Comparison of ENCODE assay signal across 9 cellular contexts in genomic region chr2:155368934-155369333, GRCh38.
A peak's percentile ranks its signal among the peaks of the same experiment; 100 is the strongest.
DNase-seq lines count a peak whose midpoint lies in the region; ATAC-seq and TF ChIP-seq lines count a peak whose summit lies in the region.
"Had no signal": no experiment of that assay in that cellular context is flagged by ENCODE, and none has a peak within 500 bp of the region (broad histone marks: within the 10 kb centered on the region; RNA-seq: fewer than 3 reads in every experiment).

No MANE protein-coding gene starts in this region.

- no peaks in the 10 kb centered on the region for H3K27me3 ChIP-seq in HCT116 (ENCODE audit: insufficient read depth, low read length)
- H3K27me3 ChIP-seq in aorta (ENCODE audit: control insufficient read depth in 1 of 2, insufficient read depth in 2 of 2, low read length in 1 of 2), result no peaks in the 10 kb centered on the region
- H3K27me3 ChIP-seq: ascending aorta had no signal

- H3K36me3 ChIP-seq in HCT116 (ENCODE audit: control insufficient read depth in 1 of 2, insufficient read depth in 2 of 2, low read length in 2 of 2), result no peaks in the 10 kb centered on the region
- no peaks in the 10 kb centered on the region for H3K36me3 ChIP-seq in OCI-LY7 (ENCODE audit: insufficient read depth, low read length)
- no peaks in the 10 kb centered on the region for H3K36me3 ChIP-seq in aorta (ENCODE audit: control insufficient read depth in 1 of 2, insufficient read depth in 2 of 2, low read length in 1 of 2)
- H3K36me3 ChIP-seq: ascending aorta had no signal

- H3K9me3 ChIP-seq in HCT116 (ENCODE audit: control insufficient read depth in 1 of 2, insufficient read depth in 1 of 2, low read depth in 1 of 2, low read length in 2 of 2) (no peaks in the 10 kb centered on the region), OCI-LY7 (ENCODE audit: low read length) (no peaks in the 10 kb centered on the region), aorta (ENCODE audit: control insufficient read depth, low read length) (no peaks in the 10 kb centered on the region)
- H3K9me3 ChIP-seq: ascending aorta had no signal

- H3K4me2 ChIP-seq in HCT116 (ENCODE audit: low read length) (no peak overlapping the region), OCI-LY7 (ENCODE audit: low read length) (no peak overlapping the region)

- peak; percentile 47 for TF ChIP-seq RAD21 in HCT116 (IDR thresholded peaks at IDR 0.05; ENCODE audit: low read depth)

- H3K79me2 ChIP-seq in HCT116 (ENCODE audit: insufficient read depth, low read length) (no peaks in the 10 kb centered on the region), OCI-LY7 (ENCODE audit: insufficient read depth, low read depth, low read length) (no peaks in the 10 kb centered on the region)

- no peaks in the 10 kb centered on the region for H3K9me3 Mint-ChIP-seq in CD14-positive monocyte

- no peak overlapping the region for H3K27ac Mint-ChIP-seq in CD14-positive monocyte

- no peak for TF ChIP-seq POLR2A in HCT116 (IDR thresholded peaks at IDR 0.05; ENCODE audit: borderline replicate concordance, extremely low read depth, insufficient read depth, insufficient read length)

- RAD21 ChIA-PET in HCT116 (lab: Charles Lee; ENCODE audit: low non-redundant PET in 1 of 2, low total read pairs in 2 of 2, uncharacterized antibody in 2 of 2, unreplicated experiment in 2 of 2), result no interaction called here

- H3K27me3 Mint-ChIP-seq in CD14-positive monocyte (ENCODE audit: low read depth in 3 of 3), result peaks cover 0 to 3% (median 2%) of the 10 kb centered on the region in 3 donors

- ATAC-seq in HCT116 (peak; percentile 73), aorta (ENCODE audit: low FRiP score) (no peak), GM19467 (IDR thresholded peaks at IDR 0.05; ENCODE audit: unreplicated experiment) (no peak)

- no peak overlapping the region for H3K9ac ChIP-seq in HCT116 (ENCODE audit: low read length)

- peak overlapping the region; percentile 71 for H2AFZ ChIP-seq in HCT116 (ENCODE audit: low read depth, low read length, poor library complexity, severe bottlenecking)
- no peak overlapping the region for H2AFZ ChIP-seq in OCI-LY7 (ENCODE audit: low read length)

- H3K4me1 Mint-ChIP-seq in CD14-positive monocyte, result no peaks in the 10 kb centered on the region

- no peaks in the 10 kb centered on the region for H3K9me2 ChIP-seq in HCT116 (ENCODE audit: insufficient read depth)
- H3K9me2 ChIP-seq in OCI-LY7 (ENCODE audit: insufficient read depth, low read length), result no peaks in the 10 kb centered on the region

- no peak overlapping the region for H3K4me3 Mint-ChIP-seq in CD14-positive monocyte

- CTCF ChIA-PET in HCT116 (lab: Charles Lee), result interaction anchor here (0.8 to 2.7 kb wide), 5 partner anchors 8 to 1825 kb away, joined by 3 to 9 read pairs (median 7); no protein-coding TSS in a partner anchor
- CTCF ChIA-PET in OCI-LY7 (lab: Charles Lee; ENCODE audit: unreplicated experiment), result no interaction called here

- DNase-seq in CD14-positive monocyte (ENCODE audit: low spot score) (no peak), HCT116 (ENCODE audit: low read depth, low spot score) (peak; percentile 3), OCI-LY7 (ENCODE audit: low spot score) (peak; percentile 34), fibroblast of villous mesenchyme (ENCODE audit: low read depth) (peak; percentile 7), aorta (no peak), amniotic stem cell (lab: John Stamatoyannopoulos, UW) (no peak)
- DNase-seq in stimulated activated CD4-positive, alpha-beta T cell treated with anti-CD3 and anti-CD28 coated beads, Interleukin-15, amount 100 ng/mL, for 24 hours, result no peak

- H3K36me3 Mint-ChIP-seq in CD14-positive monocyte, result no peaks in the 10 kb centered on the region

- intact Hi-C loops in CD14-positive monocyte (cut with micrococcal nuclease), result no loop called here
- intact Hi-C loops in HCT116 (cut with micrococcal nuclease), result no loop called here
- intact Hi-C loops in OCI-LY7 (cut with micrococcal nuclease; ENCODE audit: unreplicated experiment), result no loop called here
- intact Hi-C loops in aorta (cut with DNase I), result no loop called here

- no peak overlapping the region for H3K27ac ChIP-seq in HCT116 (ENCODE audit: low read depth, low read length)
- H3K27ac ChIP-seq in OCI-LY7 (ENCODE audit: low read depth, low read length, poor library complexity, severe bottlenecking), result no peak overlapping the region
- no peak overlapping the region for H3K27ac ChIP-seq in aorta (ENCODE audit: low read depth in 1 of 2, low read length in 2 of 2)
- H3K27ac ChIP-seq: ascending aorta had no signal

- no peaks in the 10 kb centered on the region for H3K4me1 ChIP-seq in HCT116 (ENCODE audit: control insufficient read depth in 1 of 2, insufficient read depth in 2 of 2, low read length in 2 of 2)
- H3K4me1 ChIP-seq in OCI-LY7 (ENCODE audit: insufficient read depth, low read length, poor library complexity, severe bottlenecking), result no peaks in the 10 kb centered on the region
- no peaks in the 10 kb centered on the region for H3K4me1 ChIP-seq in aorta (ENCODE audit: control insufficient read depth in 1 of 2, insufficient read depth in 2 of 2, low read length in 2 of 2)
- H3K4me1 ChIP-seq: ascending aorta had no signal

- 20 to 32% methylated on average over 1 of the region's 1 CpG for WGBS in aorta, 2 donors

- H4K20me1 ChIP-seq in HCT116 (ENCODE audit: insufficient read depth), result no peaks in the 10 kb centered on the region
- H4K20me1 ChIP-seq in OCI-LY7 (ENCODE audit: insufficient read depth, low read length), result no peaks in the 10 kb centered on the region

- TF ChIP-seq CTCF in CD14-positive monocyte (IDR thresholded peaks at IDR 0.05), result peak; percentile 30
- TF ChIP-seq CTCF in HCT116 (IDR thresholded peaks at IDR 0.05 in 2 of 3, conservative IDR thresholded peaks at IDR 0.05 in 1 of 3; ENCODE audit: borderline replicate concordance in 1 of 3, insufficient read depth in 1 of 3, low read depth in 2 of 3, low read length in 2 of 3), result peak in 2 of 3 experiments; percentile 20 to 46; a peak in 3 of 6 replicates
- peak; percentile 69 for TF ChIP-seq CTCF in OCI-LY7 (conservative IDR thresholded peaks at IDR 0.05; ENCODE audit: low read length)
- TF ChIP-seq CTCF in fibroblast of villous mesenchyme (IDR thresholded peaks at IDR 0.05; ENCODE audit: insufficient read depth, low read depth, low read length), result peak; percentile 19

- H3K4me3 ChIP-seq in HCT116 (replicated peaks in 1 of 2; ENCODE audit: low read depth in 1 of 2, low read length in 2 of 2) (no peak overlapping the region), OCI-LY7 (ENCODE audit: low read depth, low read length, poor library complexity, severe bottlenecking) (no peak overlapping the region), fibroblast of villous mesenchyme (ENCODE audit: low read depth, low read length) (no peak overlapping the region), aorta (ENCODE audit: low read length in 2 of 2) (no peak overlapping the region)
- H3K4me3 ChIP-seq: ascending aorta had no signal

- POLR2A ChIA-PET in HCT116 (lab: Charles Lee), result no interaction called here
- POLR2A ChIA-PET in OCI-LY7 (lab: Charles Lee), result no interaction called here

- BruUV-seq in HCT116 (replicated peaks; lab: Mats Ljungman, UMichigan), result no TSS peak
- BruUV-seq in OCI-LY7 (replicated peaks; lab: Mats Ljungman, UMichigan), result no TSS peak

TF ChIP-seq in HCT116, 20 proteins besides CTCF, POLR2A, EP300 and RAD21:
- no peak for TF ChIP-seq JUND (IDR thresholded peaks at IDR 0.05)
- no peak for TF ChIP-seq ELF1 (IDR thresholded peaks at IDR 0.05; ENCODE audit: borderline replicate concordance, low read depth)
- TF ChIP-seq SRF (IDR thresholded peaks at IDR 0.05; ENCODE audit: low read depth), result no peak
- no peak for TF ChIP-seq CBX3 (IDR thresholded peaks at IDR 0.05; ENCODE audit: low read depth)
- no peak for TF ChIP-seq CEBPB (IDR thresholded peaks at IDR 0.05; ENCODE audit: low read depth)
- no peak for TF ChIP-seq ZFX (IDR thresholded peaks at IDR 0.05)
- TF ChIP-seq FOSL1 (IDR thresholded peaks at IDR 0.05; ENCODE audit: low read depth), result no peak
- no peak for TF ChIP-seq TCF7L2 (IDR thresholded peaks at IDR 0.05; ENCODE audit: borderline replicate concordance, extremely low read depth, insufficient read depth, insufficient read length)
- no peak for TF ChIP-seq EGR1 (IDR thresholded peaks at IDR 0.05; ENCODE audit: low read depth)
- TF ChIP-seq ATF3 (IDR thresholded peaks at IDR 0.05), result no peak
- TF ChIP-seq SIN3A (IDR thresholded peaks at IDR 0.05; ENCODE audit: low read depth), result no peak

Comparison
In these comparisons a context has a peak if more than half of its experiments do, and no peak if none do; other contexts are left out.
1. DNase-seq: peak in HCT116 (single experiment), OCI-LY7 (single experiment) and fibroblast of villous mesenchyme (single experiment); none in CD14-positive monocyte (single experiment), aorta (0 of 2), amniotic stem cell (single experiment) and stimulated activated CD4-positive, alpha-beta T cell treated with anti-CD3 and anti-CD28 coated beads, Interleukin-15, amount 100 ng/mL, for 24 hours (single experiment).
2. CTCF ChIP-seq: peak in every context shown above with its lines; median percentile 69 in OCI-LY7; 33 in HCT116; 30 in CD14-positive monocyte; 19 in fibroblast of villous mesenchyme.